Comparison of ENCODE assay signal across 11 cellular contexts in genomic region chr21:41431788-41432548, GRCh38. TPM values are rescaled to one million over a fixed set of nuclear protein-coding genes. Genes with fewer than 3 reads are reported as not detected.
DNase-seq lines count a peak whose midpoint lies in the region; ATAC-seq and TF ChIP-seq lines count a peak whose summit lies in the region.
"Had no signal": no experiment of that assay in that cellular context is flagged by ENCODE, and none has a peak within 500 bp of the region (broad histone marks: within the 10 kb centered on the region; RNA-seq: fewer than 3 reads in every experiment).

No MANE protein-coding gene starts in this region.

- ATAC-seq in activated CD4-positive, alpha-beta T cell treated with anti-CD3 and anti-CD28 coated beads for 36 hours, result no peak
- ATAC-seq in GM21717 (IDR thresholded peaks at IDR 0.05; ENCODE audit: unreplicated experiment) (peak; percentile 56), HG03378 (IDR thresholded peaks at IDR 0.05; ENCODE audit: unreplicated experiment) (peak; percentile 76)
- ATAC-seq in stimulated activated memory B cell treated with anti-CD40 and anti-IgM and Interleukin-4, amounts not matched to agents 10 μg/mL and 1 μg/mL and 100 μg/mL, for 72 hours, result peak; percentile 97

- H3K4me1 Mint-ChIP-seq in activated CD4-positive, alpha-beta T cell treated with anti-CD3 and anti-CD28 coated beads for 36 hours, result peaks cover 26% of the 10 kb centered on the region
- H3K4me1 Mint-ChIP-seq in stimulated activated memory B cell treated with anti-CD40 and anti-IgM and Interleukin-4, amounts not matched to agents 10 μg/mL and 1 μg/mL and 100 μg/mL, for 72 hours, result peaks cover 52% of the 10 kb centered on the region
- H3K4me1 Mint-ChIP-seq in glutamatergic neuron (ENCODE audit: low read depth, unreplicated experiment), result peaks cover 7% of the 10 kb centered on the region

- intact Hi-C loops in activated CD4-positive, alpha-beta T cell treated with anti-CD3 and anti-CD28 coated beads for 36 hours (cut with DNase I, micrococcal nuclease), result no loop called here

- H3K27ac Mint-ChIP-seq in activated CD4-positive, alpha-beta T cell treated with anti-CD3 and anti-CD28 coated beads for 36 hours, result peak overlapping the region; percentile 2
- peak overlapping the region; percentile 56 for H3K27ac Mint-ChIP-seq in stimulated activated memory B cell treated with anti-CD40 and anti-IgM and Interleukin-4, amounts not matched to agents 10 μg/mL and 1 μg/mL and 100 μg/mL, for 72 hours
- H3K27ac Mint-ChIP-seq in glutamatergic neuron (ENCODE audit: unreplicated experiment), result no peak overlapping the region

- DNase-seq in activated CD4-positive, alpha-beta T cell treated with anti-CD3 and anti-CD28 coated beads for 36 hours, result no peak
- no peak for DNase-seq in activated CD4-positive, alpha-beta T cell treated with anti-CD3 and anti-CD28 coated beads, Interleukin-2, amount 50 U/mL, for 48 hours
- DNase-seq in glutamatergic neuron (no peak), RKO (ENCODE audit: low spot score) (no peak), SKM-1 treated with dmso at 0.1 percent for 144 hours (lab: John Stamatoyannopoulos, UW; ENCODE audit: unreplicated experiment) (no peak)
- DNase-seq: activated gamma-delta T cell, NCI-H2227 treated with DMSO at 0.1 percent for 48 hours, SW 1271 had no signal

- POLR2A ChIA-PET in activated CD4-positive, alpha-beta T cell treated with anti-CD3 and anti-CD28 coated beads for 36 hours (lab: Charles Lee), result no interaction called here

- no peaks in the 10 kb centered on the region for H3K27me3 Mint-ChIP-seq in activated CD4-positive, alpha-beta T cell treated with anti-CD3 and anti-CD28 coated beads for 36 hours
- H3K27me3 Mint-ChIP-seq in stimulated activated memory B cell treated with anti-CD40 and anti-IgM and Interleukin-4, amounts not matched to agents 10 μg/mL and 1 μg/mL and 100 μg/mL, for 72 hours, result no peaks in the 10 kb centered on the region
- peaks cover 2% of the 10 kb centered on the region for H3K27me3 Mint-ChIP-seq in glutamatergic neuron (ENCODE audit: unreplicated experiment)

- CTCF ChIA-PET in activated CD4-positive, alpha-beta T cell treated with anti-CD3 and anti-CD28 coated beads for 36 hours (lab: Charles Lee), result interaction anchor here (0.7 to 1.1 kb wide), 2 partner anchors 62 to 65 kb away, joined by 3 to 5 read pairs; no protein-coding TSS in a partner anchor

- peaks cover 6% of the 10 kb centered on the region for H3K9me3 Mint-ChIP-seq in activated CD4-positive, alpha-beta T cell treated with anti-CD3 and anti-CD28 coated beads for 36 hours (ENCODE audit: low read depth)
- peaks cover 11% of the 10 kb centered on the region for H3K9me3 Mint-ChIP-seq in stimulated activated memory B cell treated with anti-CD40 and anti-IgM and Interleukin-4, amounts not matched to agents 10 μg/mL and 1 μg/mL and 100 μg/mL, for 72 hours
- peaks cover 2% of the 10 kb centered on the region for H3K9me3 Mint-ChIP-seq in glutamatergic neuron (ENCODE audit: unreplicated experiment)

- no peak overlapping the region for H3K4me3 Mint-ChIP-seq in activated CD4-positive, alpha-beta T cell treated with anti-CD3 and anti-CD28 coated beads for 36 hours
- H3K4me3 Mint-ChIP-seq in stimulated activated memory B cell treated with anti-CD40 and anti-IgM and Interleukin-4, amounts not matched to agents 10 μg/mL and 1 μg/mL and 100 μg/mL, for 72 hours, result peak overlapping the region; percentile 8
- no peak overlapping the region for H3K4me3 Mint-ChIP-seq in glutamatergic neuron (ENCODE audit: unreplicated experiment)

- TF ChIP-seq CTCF in glutamatergic neuron (IDR thresholded peaks at IDR 0.05; ENCODE audit: partially characterized antibody, unreplicated experiment), result no peak

- H3K36me3 Mint-ChIP-seq in activated CD4-positive, alpha-beta T cell treated with anti-CD3 and anti-CD28 coated beads for 36 hours (ENCODE audit: low read depth), result peaks cover 81% of the 10 kb centered on the region
- H3K36me3 Mint-ChIP-seq in stimulated activated memory B cell treated with anti-CD40 and anti-IgM and Interleukin-4, amounts not matched to agents 10 μg/mL and 1 μg/mL and 100 μg/mL, for 72 hours, result peaks cover 44% of the 10 kb centered on the region
- peaks cover 8% of the 10 kb centered on the region for H3K36me3 Mint-ChIP-seq in glutamatergic neuron (ENCODE audit: unreplicated experiment)

RNA-seq across cellular contexts. Expression of gene MX1, which starts 5.9 kb away (rescaled TPM):
- 100 to 1,000 TPM; 162 to 169 TPM for total RNA-seq in activated CD4-positive, alpha-beta T cell treated with anti-CD3 and anti-CD28 coated beads for 36 hours
- 1.5 TPM for total RNA-seq in glutamatergic neuron (ENCODE audit: unreplicated experiment)

Comparison
In these comparisons a context has a peak if more than half of its experiments do, and no peak if none do; other contexts are left out.
1. RNA of gene MX1, which starts 5.9 kb away (total RNA-seq): 162 to 169 TPM in activated CD4-positive, alpha-beta T cell treated with anti-CD3 and anti-CD28 coated beads for 36 hours; 1.5 TPM in glutamatergic neuron (single experiment); every median in the first group is over 10 times any median in the second.